Comparison of ENCODE assay signal across 32 cellular contexts in the genomic region with DNA sequence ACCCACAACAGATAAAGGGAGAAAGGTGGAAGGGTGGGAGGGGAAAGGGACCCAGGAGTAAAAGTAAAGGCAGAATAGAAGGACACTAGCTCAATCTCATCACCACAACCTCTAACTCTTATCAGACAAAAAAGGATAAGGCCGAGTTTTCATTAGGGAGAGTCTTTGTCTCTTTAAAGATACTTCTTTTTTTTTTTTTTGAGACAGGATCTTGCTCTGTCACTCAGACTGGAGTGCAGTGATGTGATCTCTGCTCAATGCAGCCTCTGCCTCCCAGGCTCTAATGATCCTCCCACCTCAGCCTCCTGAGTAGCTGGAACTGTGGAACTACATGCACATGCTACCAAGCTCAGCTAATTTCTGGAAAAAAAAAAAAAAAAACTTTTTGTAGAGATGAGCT.
"Had no signal": no experiment of that assay in that cellular context is flagged by ENCODE, and none has a peak within 500 bp of the region (broad histone marks: within the 10 kb centered on the region; RNA-seq: fewer than 3 reads in every experiment).

No MANE protein-coding gene starts in this region.

- H3K36me3 ChIP-seq: MG63, SJCRH30 had no signal

- H3K4me1 ChIP-seq: SJCRH30 had no signal

- FAIRE-seq: RCC 7860 had no signal

- H3K4me2 ChIP-seq: PC-9 had no signal

- H2AFZ ChIP-seq: PC-9 had no signal

- H3K9me3 ChIP-seq: MG63, SJCRH30 had no signal

- H3K27ac ChIP-seq: PC-9, RWPE1, SJCRH30, SK-N-MC had no signal

- H3K4me3 ChIP-seq: MG63, PC-9, SJCRH30, SK-N-MC had no signal

- H3K27me3 ChIP-seq: MG63, SJCRH30 had no signal

- DNase-seq: Kasumi-1, MG63, MV-4-11, NCI-H1092, NCI-H1105, NCI-H1417 treated with DMSO at 0.1 percent for 48 hours, NCI-H146, NCI-H1694, NCI-H187, NCI-H1930, NCI-H2029 treated with DMSO at 0.1 percent for 48 hours, NCI-H2081 treated with DMSO at 0.1 percent for 48 hours, NCI-H2107, NCI-H2171, NCI-H226, NCI-H446 treated with DMSO at 0.1 percent for 48 hours, NCI-H510A, NCI-H524, NCI-H526, NCI-H69, NCI-H748 treated with DMSO at 0.1 percent for 48 hours, NCI-H82, PC-9, SHP77, SIG-M5, SJCRH30 had no signal

- ATAC-seq: Panc1, Right ventricle myocardium inferior, SK-N-SH treated with all-trans-retinoic acid at 6 μM for 48 hours had no signal
